8 cellular contexts compared by ENCODE assay signal in the genomic region with DNA sequence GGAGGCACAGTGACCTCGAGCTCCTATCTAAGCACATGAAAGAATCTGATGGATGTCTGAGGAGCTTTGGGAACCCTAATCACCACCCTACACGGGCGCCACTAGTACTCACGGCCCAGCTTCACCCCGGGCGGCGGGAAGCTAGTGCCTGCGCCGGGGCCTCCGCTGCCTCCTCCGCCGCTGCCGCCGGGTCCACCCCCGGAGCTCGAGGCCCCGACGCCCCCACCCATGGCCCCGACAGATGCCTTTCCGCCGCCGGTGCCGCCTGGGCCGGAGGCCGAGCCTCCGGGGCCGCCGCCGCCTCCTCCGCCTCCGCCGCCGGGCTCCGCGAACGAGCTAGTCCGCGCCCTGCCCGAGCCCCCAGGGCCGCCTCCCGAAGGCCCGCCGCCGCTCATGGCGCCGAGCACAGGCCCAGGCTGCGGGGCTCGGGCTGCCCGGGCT. TPM values are rescaled to one million over a fixed set of nuclear protein-coding genes. Genes with fewer than 3 reads are reported as not detected.
DNase-seq lines count a peak whose midpoint lies in the region; ATAC-seq and TF ChIP-seq lines count a peak whose summit lies in the region.

No MANE protein-coding gene starts in this region.

- H3K9me3 Mint-ChIP-seq in type B pancreatic cell = no peaks in the 10 kb centered on the region

- H3K27ac ChIP-seq in HUES64 (ENCODE audit: low read depth, low read length) (0 out of 2 replicates have a peak overlapping the region, but pooled peaks have one; percentile 1), brain microvascular endothelial cell (peak overlapping the region; percentile 32)

- peak overlapping the region; percentile 83 for H3K27ac Mint-ChIP-seq in type B pancreatic cell

- peak overlapping the region; percentile 70 for H3K9ac ChIP-seq in HUES64 (ENCODE audit: low read depth, low read length)

- ATAC-seq in esophagus mucosa = no peak

- peaks cover 9% of the 10 kb centered on the region; the same call in 1 of the 2 replicates for H3K4me1 ChIP-seq in HUES64 (ENCODE audit: insufficient read depth, low read length)

- H3K4me3 ChIP-seq in HUES64 (ENCODE audit: low read length) (peak overlapping the region; percentile 75), brain microvascular endothelial cell (ENCODE audit: low read depth, low read length) (peak overlapping the region; percentile 83)

- in situ Hi-C loops in brain microvascular endothelial cell (cut with HindIII; ENCODE audit: low pct_ligation_motif_present, low sequenced_read_pairs) = no loop called here
- in situ Hi-C loops in GM13976 (cut with MboI; ENCODE audit: low sequenced_read_pairs, unreplicated experiment) = no loop called here

- under 1% methylated on average over 49 of the region's 49 CpGs for WGBS in HUES64

- no peaks in the 10 kb centered on the region for H3K27me3 Mint-ChIP-seq in type B pancreatic cell

- peaks cover 5% of the 10 kb centered on the region for H3K36me3 Mint-ChIP-seq in type B pancreatic cell

- H3K4me1 Mint-ChIP-seq in type B pancreatic cell (ENCODE audit: unreplicated experiment) = peaks cover 46% of the 10 kb centered on the region

- H3K36me3 ChIP-seq in HUES64 (ENCODE audit: insufficient read depth, low read length) (peaks cover 10% of the 10 kb centered on the region; the same call in 1 of the 2 replicates), brain microvascular endothelial cell (replicated peaks) (peaks cover 9% of the 10 kb centered on the region)

- no peak for TF ChIP-seq CTCF in brain microvascular endothelial cell (IDR thresholded peaks at IDR 0.05; ENCODE audit: low read depth, low read length, missing control alignments)
- TF ChIP-seq CTCF in type B pancreatic cell (conservative IDR thresholded peaks at IDR 0.05) = no peak
- TF ChIP-seq CTCF in GM13976 (IDR thresholded peaks at IDR 0.05; ENCODE audit: borderline replicate concordance, control extremely low read depth, extremely low read depth, insufficient read depth, missing control alignments) = no peak

- H3K9me3 ChIP-seq in HUES64 (ENCODE audit: insufficient read depth, low read depth, low read length) = no peaks in the 10 kb centered on the region

- H3K4me3 Mint-ChIP-seq in type B pancreatic cell = peak overlapping the region; percentile 93

- DNase-seq in DMS53 (lab: John Stamatoyannopoulos, UW) = peak; percentile 62
- no peak for DNase-seq in DMS53 treated with DMSO at 0.1 percent for 48 hours (lab: John Stamatoyannopoulos, UW; ENCODE audit: unreplicated experiment)
- no peak for DNase-seq in brain microvascular endothelial cell
- peak; percentile 23 to 28 for DNase-seq in lung microvascular endothelial cell (ENCODE audit: low read depth in 2 of 2)
- DNase-seq in type B pancreatic cell (ENCODE audit: extremely low spot score, unreplicated experiment) = no peak
- no peak for DNase-seq in GM13976 (ENCODE audit: low spot score)

- H3K27me3 ChIP-seq in HUES64 (ENCODE audit: insufficient read depth, low read length) (no peaks in the 10 kb centered on the region), brain microvascular endothelial cell (replicated peaks) (no peaks in the 10 kb centered on the region)

RNA-seq across cellular contexts. Expression of gene GSK3A, which starts 0.3 kb away (rescaled TPM):
- polyA plus RNA-seq in HUES64 (2013, experiment 1 of 2) = 48.5 TPM
- polyA plus RNA-seq in HUES64 (2013, experiment 2 of 2) = 51.0 TPM
- 8.3 and 11.3 TPM in 2 replicates for total RNA-seq in lung microvascular endothelial cell
- total RNA-seq in type B pancreatic cell (ENCODE audit: low replicate concordance) = 43.5 and 49.1 TPM in 2 replicates
- 26.4 TPM for total RNA-seq in esophagus mucosa

RNA-seq across cellular contexts. Expression of gene ERF, which starts 12.8 kb away (rescaled TPM):
- polyA plus RNA-seq in HUES64 (2013, experiment 1 of 2) = 53.3 TPM
- polyA plus RNA-seq in HUES64 (2013, experiment 2 of 2) = 53.6 TPM
- total RNA-seq in lung microvascular endothelial cell (17.9 and 19.2 TPM in 2 replicates), type B pancreatic cell (ENCODE audit: low replicate concordance) (54.9 and 78.9 TPM in 2 replicates), esophagus mucosa (21.5 TPM)

RNA-seq across cellular contexts. Expression of gene ZNF526, which starts 22.0 kb away (rescaled TPM):
- 8.5 TPM for polyA plus RNA-seq in HUES64 (2013, experiment 1 of 2)
- 9.6 TPM for polyA plus RNA-seq in HUES64 (2013, experiment 2 of 2)
- total RNA-seq in lung microvascular endothelial cell = 4.6 and 6.5 TPM in 2 replicates
- 18.2 and 19.3 TPM in 2 replicates for total RNA-seq in type B pancreatic cell (ENCODE audit: low replicate concordance)
- total RNA-seq in esophagus mucosa = 4.5 TPM

RNA-seq across cellular contexts. Expression of gene DEDD2, which starts 24.6 kb away (rescaled TPM):
- 25.7 TPM for polyA plus RNA-seq in HUES64 (2013, experiment 1 of 2)
- 25.2 TPM for polyA plus RNA-seq in HUES64 (2013, experiment 2 of 2)
- total RNA-seq in lung microvascular endothelial cell = 15.0 and 18.3 TPM in 2 replicates
- 23.7 and 29.3 TPM in 2 replicates for total RNA-seq in type B pancreatic cell (ENCODE audit: low replicate concordance)
- 11.6 TPM for total RNA-seq in esophagus mucosa

RNA-seq across cellular contexts. Expression of gene CIC, which starts 27.0 kb away (rescaled TPM):
- polyA plus RNA-seq in HUES64 (2013, experiment 1 of 2) = 34.2 TPM
- 30.1 TPM for polyA plus RNA-seq in HUES64 (2013, experiment 2 of 2)
- total RNA-seq in lung microvascular endothelial cell (9.3 and 10.0 TPM in 2 replicates), type B pancreatic cell (ENCODE audit: low replicate concordance) (44.8 and 70.3 TPM in 2 replicates), esophagus mucosa (31.4 TPM)

Comparison
In these comparisons a context has a peak if more than half of its experiments do, and no peak if none do; other contexts are left out.
1. DNase-seq: peak in DMS53 (single experiment) and lung microvascular endothelial cell (2 of 2); none in DMS53 treated with DMSO at 0.1 percent for 48 hours (single experiment), brain microvascular endothelial cell (single experiment), type B pancreatic cell (single experiment) and GM13976 (single experiment).